28 cellular contexts compared by ENCODE assay signal in genomic region chr2:48771241-48772014, GRCh38. TPM values are rescaled to one million over a fixed set of nuclear protein-coding genes. Genes with fewer than 3 reads are reported as not detected.
"Had no signal": no experiment of that assay in that cellular context is flagged by ENCODE, and none has a peak within 500 bp of the region (broad histone marks: within the 10 kb centered on the region; RNA-seq: fewer than 3 reads in every experiment).

No MANE protein-coding gene starts in this region.

- DNase-seq: activated B cell treated with CpG ODN at 0.5 μM for 24 hours; activated CD4-positive, alpha-beta memory T cell treated with anti-CD3 and anti-CD28 coated beads, Interleukin-2, amount 10 ng/mL, durations not matched to agents 7 days and 5 days; activated CD4-positive, alpha-beta T cell treated with anti-CD3 and anti-CD28 coated beads for 1 hour; activated CD4-positive, alpha-beta T cell treated with anti-CD3 and anti-CD28 coated beads for 48 hours; activated CD8-positive, alpha-beta memory T cell treated with anti-CD3 and anti-CD28 coated beads for 24 hours; activated CD8-positive, alpha-beta memory T cell treated with anti-CD3 and anti-CD28 coated beads, Interleukin-2, amount 10 ng/mL, durations not matched to agents 7 days and 5 days; activated CD8-positive, alpha-beta memory T cell treated with anti-CD3 and anti-CD28 coated beads, Interleukin-2, amount 50 U/mL, for 48 hours; activated effector memory CD4-positive, alpha-beta T cell treated with anti-CD3 and anti-CD28 coated beads, Interleukin-2, amount 50 U/mL, for 16 hours; activated naive CD4-positive, alpha-beta T cell; activated naive CD4-positive, alpha-beta T cell treated with anti-CD3 and anti-CD28 coated beads, Interleukin-2, amount 50 U/mL, for 16 hours; activated naive CD8-positive, alpha-beta T cell treated with anti-CD3 and anti-CD28 coated beads for 36 hours; activated T-cell treated with anti-CD3 and anti-CD28 coated beads, Interleukin-2, amount 50 U/mL, for 48 hours; amniotic stem cell; aorta; brain microvascular endothelial cell; central memory CD4-positive, alpha-beta T cell; Karpas-422; NCI-H1105; NCI-H1436; NCI-H1694; NCI-H2029; NCI-H345; NCI-H524 treated with DMSO at 0.1 percent for 48 hours; SHP77; SJCRH30; SK-N-SH had no signal

- H3K9me3 ChIP-seq: SJCRH30, SK-N-SH had no signal

- H3K36me3 ChIP-seq: brain microvascular endothelial cell, SJCRH30 had no signal

- H3K9ac ChIP-seq: SK-N-SH had no signal

- H3K4me3 ChIP-seq: SJCRH30 had no signal

- H3K27ac ChIP-seq: brain microvascular endothelial cell, SJCRH30 had no signal

RNA-seq across cellular contexts. Expression of gene LHCGR, which starts 15.9 kb away (rescaled TPM):
- total RNA-seq: activated B cell treated with CpG ODN at 0.5 μM for 24 hours; activated CD4-positive, alpha-beta memory T cell treated with anti-CD3 and anti-CD28 coated beads, Interleukin-2, amount 10 ng/mL, durations not matched to agents 7 days and 5 days; activated CD8-positive, alpha-beta memory T cell treated with anti-CD3 and anti-CD28 coated beads, Interleukin-2, amount 10 ng/mL, durations not matched to agents 7 days and 5 days; activated naive CD8-positive, alpha-beta T cell treated with anti-CD3 and anti-CD28 coated beads for 36 hours; MCF 10A; RPMI7951; SJCRH30 had no signal
